Comparison of ENCODE assay signal across 8 cellular contexts in the genomic region with DNA sequence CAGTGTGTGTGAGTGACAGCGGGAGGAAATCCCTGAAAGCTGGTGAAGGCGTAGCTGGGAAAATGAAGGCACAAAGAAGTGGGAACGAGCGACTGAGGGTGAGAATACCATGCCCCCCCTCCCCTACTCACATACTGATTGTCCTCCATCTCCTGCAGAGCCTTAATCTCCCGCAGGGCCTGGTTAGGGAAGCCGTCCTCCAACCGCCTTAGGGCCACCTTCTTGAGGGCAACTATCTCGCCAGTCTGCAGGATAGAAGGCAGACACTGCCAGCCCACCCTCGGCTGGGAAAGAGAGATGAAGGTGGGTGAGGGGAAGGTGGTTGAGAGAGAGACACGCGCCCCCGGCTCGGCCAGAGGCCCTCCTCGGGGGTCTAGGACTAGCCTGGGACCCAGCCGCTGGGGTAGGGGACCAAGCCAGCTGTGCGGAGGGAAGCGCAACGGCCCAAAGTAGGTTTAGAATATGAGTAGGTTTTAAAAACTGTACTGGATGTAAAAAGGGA. TPM values are rescaled to one million over a fixed set of nuclear protein-coding genes. Genes with fewer than 3 reads are reported as not detected.
DNase-seq lines count a peak whose midpoint lies in the region; ATAC-seq and TF ChIP-seq lines count a peak whose summit lies in the region.

No MANE protein-coding gene starts in this region.

- DNase-seq in SK-N-MC (ENCODE audit: low read depth, low spot score) (no peak), fibroblast of peridontal ligament (ENCODE audit: extremely low read depth) (peak; percentile 18), psoas muscle (no peak), GM19238 (ENCODE audit: insufficient read length, low spot score) (no peak), NCI-H2107 (lab: John Stamatoyannopoulos, UW) (no peak), NCI-H226 (no peak)

- H3K4me1 ChIP-seq in psoas muscle, result no peaks in the 10 kb centered on the region

- no peaks in the 10 kb centered on the region for H3K27me3 ChIP-seq in psoas muscle (ENCODE audit: insufficient read depth in 3 of 3, low read length in 2 of 3)

- ATAC-seq in GM18907 (IDR thresholded peaks at IDR 0.05; ENCODE audit: unreplicated experiment) (peak; percentile 16), psoas muscle (peak in 1 of 4 donors; percentile 2), HG03439 (IDR thresholded peaks at IDR 0.05; ENCODE audit: unreplicated experiment) (no peak)

- H3K4me3 ChIP-seq in SK-N-MC, result peak overlapping the region; percentile 97
- peak overlapping the region; percentile 75 for H3K4me3 ChIP-seq in psoas muscle

- 28 to 36% (median 33%) methylated on average over 16 to 18 of the region's 18 CpGs for WGBS in psoas muscle, 3 donors

- H3K36me3 ChIP-seq in SK-N-MC (ENCODE audit: insufficient read depth, low read length) (no peaks in the 10 kb centered on the region), psoas muscle (ENCODE audit: insufficient read depth in 1 of 2, low read depth in 1 of 2) (no peaks in the 10 kb centered on the region)

- H3K9ac ChIP-seq in SK-N-MC (ENCODE audit: insufficient read length), result peak overlapping the region; percentile 70

- H3K27ac ChIP-seq in SK-N-MC (no peak overlapping the region), psoas muscle (no peak overlapping the region)

- TF ChIP-seq CTCF in psoas muscle (IDR thresholded peaks at IDR 0.05), result no peak

- H3K9me3 ChIP-seq in SK-N-MC (ENCODE audit: low read depth, low read length), result no peaks in the 10 kb centered on the region
- no peaks in the 10 kb centered on the region for H3K9me3 ChIP-seq in psoas muscle

- intact Hi-C loops in psoas muscle (cut with DNase I), result no loop called here

RNA-seq across cellular contexts. Expression of a gene that starts 0.5 kb away (rescaled TPM):
- total RNA-seq in psoas muscle, result 1 to 10 TPM; 1.1 to 3.0 (median 1.5) TPM
- polyA plus RNA-seq in psoas muscle, result 1 to 10 TPM; 2.0 to 3.3 (median 2.1) TPM

RNA-seq across cellular contexts. Expression of a gene that starts 56.1 kb away (rescaled TPM):
- not detected for total RNA-seq in psoas muscle
- not detected for polyA plus RNA-seq in psoas muscle
